ENCODE assay signal across 20 cellular contexts in the genomic region with DNA sequence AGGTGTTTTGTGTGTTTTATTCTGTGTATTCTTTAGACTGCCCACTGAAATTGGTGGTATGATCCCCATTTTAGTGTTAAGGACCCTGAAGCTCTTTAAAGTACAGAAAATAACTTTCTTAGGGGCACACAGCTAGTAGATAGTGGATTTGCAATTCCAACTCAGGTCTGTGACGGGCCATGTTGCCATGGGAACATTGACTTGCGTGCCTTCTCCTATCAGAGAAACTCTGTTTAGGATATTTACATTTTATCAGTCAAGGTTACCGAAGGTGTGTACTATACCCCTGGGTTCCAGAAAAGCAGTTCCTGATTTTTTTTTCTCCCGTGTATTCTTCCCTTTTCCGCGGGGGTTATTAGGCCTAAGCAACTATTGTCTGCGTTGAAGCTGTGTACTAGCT. TPM values are rescaled to one million over a fixed set of nuclear protein-coding genes. Genes with fewer than 3 reads are reported as not detected.
DNase-seq lines count a peak whose midpoint lies in the region; ATAC-seq and TF ChIP-seq lines count a peak whose summit lies in the region.
"Had no signal": no experiment of that assay in that cellular context is flagged by ENCODE, and none has a peak within 500 bp of the region (broad histone marks: within the 10 kb centered on the region; RNA-seq: fewer than 3 reads in every experiment).

No MANE protein-coding gene starts in this region.

- no peak for TF ChIP-seq CTCF in right atrium auricular region (IDR thresholded peaks at IDR 0.05)
- no peak for TF ChIP-seq CTCF in hepatocyte (IDR thresholded peaks at IDR 0.05; ENCODE audit: poor library complexity)
- TF ChIP-seq CTCF in progenitor cell of endocrine pancreas (IDR thresholded peaks at IDR 0.05; ENCODE audit: unreplicated experiment), result no peak

- H4K20me1 ChIP-seq in hepatocyte (ENCODE audit: insufficient read depth, poor library complexity, severe bottlenecking), result no peaks in the 10 kb centered on the region

- H3K36me3 Mint-ChIP-seq in progenitor cell of endocrine pancreas (ENCODE audit: insufficient read depth), result peaks cover 5% of the 10 kb centered on the region

- peaks cover 0 to 72% of the 10 kb centered on the region in 2 donors for H3K4me1 ChIP-seq in right atrium auricular region
- H3K4me1 ChIP-seq in hepatocyte (ENCODE audit: insufficient read depth), result peaks cover 59% of the 10 kb centered on the region

- no peaks in the 10 kb centered on the region for H3K9me2 ChIP-seq in hepatocyte (replicated peaks; ENCODE audit: insufficient read depth)

- no peak for DNase-seq in right atrium auricular region (ENCODE audit: low spot score)
- no peak for DNase-seq in Right ventricle myocardium inferior (ENCODE audit: missing footprints)
- DNase-seq in hepatocyte (ENCODE audit: low spot score), result peak; percentile 81
- DNase-seq in progenitor cell of endocrine pancreas (ENCODE audit: low spot score, unreplicated experiment), result no peak
- DNase-seq in SK-N-DZ (ENCODE audit: low spot score), result no peak
- DNase-seq: activated CD4-positive, CD25-positive, alpha-beta regulatory T cell; activated CD8-positive, alpha-beta T cell treated with anti-CD3 and anti-CD28 coated beads for 36 hours; activated naive CD4-positive, alpha-beta T cell; activated T-cell treated with anti-CD3 and anti-CD28 coated beads, Interleukin-2, amount 50 U/mL, for 1 hour; GF-D8; hypothalamus; NCI-H748 treated with DMSO at 0.1 percent for 48 hours; nucleus accumbens; stimulated activated CD4-positive, alpha-beta T cell treated with anti-CD3 and anti-CD28 coated beads, Interleukin-1b, Interleukin-23, amount 100 ng/mL, for 48 hours; stimulated activated naive CD4-positive, alpha-beta T cell; trophoblast cell had no signal

- H3K9me3 Mint-ChIP-seq in progenitor cell of endocrine pancreas (ENCODE audit: low read depth), result no peaks in the 10 kb centered on the region
- H3K9me3 Mint-ChIP-seq: activated CD8-positive, alpha-beta T cell treated with anti-CD3 and anti-CD28 coated beads for 36 hours had no signal

- H3K4me3 Mint-ChIP-seq in progenitor cell of endocrine pancreas (ENCODE audit: low read depth), result peak overlapping the region; percentile 45
- H3K4me3 Mint-ChIP-seq: activated CD8-positive, alpha-beta T cell treated with anti-CD3 and anti-CD28 coated beads for 36 hours had no signal

- peak overlapping the region; percentile 91 to 93 for H3K27ac ChIP-seq in right atrium auricular region
- peak overlapping the region; percentile 96 for H3K27ac ChIP-seq in hepatocyte

- H3K27me3 Mint-ChIP-seq in progenitor cell of endocrine pancreas, result no peaks in the 10 kb centered on the region
- H3K27me3 Mint-ChIP-seq: activated CD8-positive, alpha-beta T cell treated with anti-CD3 and anti-CD28 coated beads for 36 hours had no signal

- ATAC-seq in Right ventricle myocardium inferior (no peak), GM21717 (IDR thresholded peaks at IDR 0.05; ENCODE audit: unreplicated experiment) (no peak), GM18861 (IDR thresholded peaks at IDR 0.05; ENCODE audit: unreplicated experiment) (no peak), HG03139 (IDR thresholded peaks at IDR 0.05; ENCODE audit: unreplicated experiment) (no peak)
- ATAC-seq: activated CD8-positive, alpha-beta T cell treated with anti-CD3 and anti-CD28 coated beads for 36 hours had no signal

- peaks cover 43% of the 10 kb centered on the region for H3K4me1 Mint-ChIP-seq in progenitor cell of endocrine pancreas (ENCODE audit: low read depth)

- H3K9me3 ChIP-seq in right atrium auricular region (no peaks in the 10 kb centered on the region), hepatocyte (ENCODE audit: low read depth) (no peaks in the 10 kb centered on the region)

- no peaks in the 10 kb centered on the region for H3K27me3 ChIP-seq in right atrium auricular region
- no peaks in the 10 kb centered on the region for H3K27me3 ChIP-seq in hepatocyte

- H2AFZ ChIP-seq in hepatocyte, result no peak overlapping the region

- 64% methylated on average over 7 of the region's 7 CpGs for WGBS in hepatocyte (ENCODE audit: low lambda C conversion rate, missing lambda C conversion rate)

- H3K27ac Mint-ChIP-seq in progenitor cell of endocrine pancreas, result peak overlapping the region; percentile 89
- H3K27ac Mint-ChIP-seq: activated CD8-positive, alpha-beta T cell treated with anti-CD3 and anti-CD28 coated beads for 36 hours had no signal

- peaks cover 26% of the 10 kb centered on the region for H3K79me2 ChIP-seq in hepatocyte

- H3K4me2 ChIP-seq in hepatocyte, result peak overlapping the region; percentile 52

- H3K36me3 ChIP-seq in right atrium auricular region (peaks cover 28% of the 10 kb centered on the region), hepatocyte (replicated peaks; ENCODE audit: insufficient read depth, low read depth) (no peaks in the 10 kb centered on the region)

- H3K4me3 ChIP-seq in right atrium auricular region (no peak overlapping the region), hepatocyte (no peak overlapping the region)

- intact Hi-C loops in Right ventricle myocardium inferior (cut with DNase I), result loop anchor here (2.0 kb wide), 2 partner anchors 16 to 50 kb away; no protein-coding TSS in a partner anchor

RNA-seq across cellular contexts. Expression of a gene that starts 19.4 kb away (rescaled TPM):
- total RNA-seq in right atrium auricular region (100 to 1,000 TPM; 305 to 491 TPM), Right ventricle myocardium inferior (869 TPM), hepatocyte (15.5 and 20.3 TPM in 2 replicates), progenitor cell of endocrine pancreas (11.5 and 11.9 TPM in 2 replicates)
- 12.0 and 17.0 TPM in 2 replicates for polyA plus RNA-seq in hepatocyte
- 17.5 and 18.2 TPM in 2 replicates for polyA plus RNA-seq in SK-N-DZ (2014; cell fraction: cytosol; rRNA removed)
- polyA plus RNA-seq in SK-N-DZ (2014; cell fraction: nucleus; rRNA removed), result 9.1 and 9.2 TPM in 2 replicates
- total RNA-seq: activated CD8-positive, alpha-beta T cell treated with anti-CD3 and anti-CD28 coated beads for 36 hours; OCI-LY7 had no signal

Comparison
In these comparisons a context has a peak if more than half of its experiments do, and no peak if none do; other contexts are left out.
1. RNA of a gene that starts 19.4 kb away (total RNA-seq): 869 TPM in Right ventricle myocardium inferior (single experiment) and 305 to 491 TPM in right atrium auricular region; 15.5 to 20.3 TPM in hepatocyte and 11.5 to 11.9 TPM in progenitor cell of endocrine pancreas; every median in the first group is over 10 times any median in the second.